In the genomic region with DNA sequence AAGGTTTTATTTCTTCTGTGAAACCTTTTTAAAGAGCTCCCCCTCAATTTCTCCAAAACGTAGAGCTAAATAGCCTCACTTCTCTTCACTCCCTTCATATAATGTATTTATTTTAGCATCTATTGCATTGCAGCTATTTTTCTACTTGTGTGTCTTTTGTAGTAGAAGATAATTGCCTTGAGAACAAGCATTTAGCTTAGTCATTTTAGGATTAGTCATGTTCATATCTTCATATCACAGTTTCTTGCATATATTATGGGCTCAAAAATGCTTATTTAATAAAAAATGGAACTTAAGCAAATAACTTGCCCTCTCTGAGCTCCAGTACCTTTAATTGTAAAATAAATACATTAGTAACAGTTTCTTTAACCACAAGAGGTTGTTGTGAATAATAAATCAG, we compare ENCODE assay signal across 17 cellular contexts.
DNase-seq lines count a peak whose midpoint lies in the region; ATAC-seq, FAIRE-seq and TF ChIP-seq lines count a peak whose summit lies in the region.
"Had no signal": no experiment of that assay in that cellular context is flagged by ENCODE, and none has a peak within 500 bp of the region (broad histone marks: within the 10 kb centered on the region; RNA-seq: fewer than 3 reads in every experiment).

No MANE protein-coding gene starts in this region.

- no peak overlapping the region for H3K9ac ChIP-seq in endothelial cell of umbilical vein (replicated peaks; ENCODE audit: extremely low read depth, insufficient read depth, low read length)

- in situ Hi-C loops in gastrocnemius medialis (cut with MboI; ENCODE audit: low sequenced_read_pairs in 4 of 4), result no loop called here

- intact Hi-C loops in endothelial cell of umbilical vein (cut with micrococcal nuclease), result no loop called here
- intact Hi-C loops in gastrocnemius medialis (cut with DNase I; ENCODE audit: low total_unique reads), result no loop called here

- FAIRE-seq in endothelial cell of umbilical vein (lab: Jason Lieb, UNC), result no peak

- dilution Hi-C loops in endothelial cell of umbilical vein (cut with MboI; ENCODE audit: extremely low pct_ligation_motif_present, low sequenced_read_pairs), result no loop called here

- no peaks in the 10 kb centered on the region for H3K4me1 ChIP-seq in RWPE2 (ENCODE audit: insufficient read depth, poor library complexity, severe bottlenecking)
- H3K4me1 ChIP-seq in endothelial cell of umbilical vein (ENCODE audit: control insufficient read depth, extremely low read depth, insufficient read depth, low read length), result no peaks in the 10 kb centered on the region
- H3K4me1 ChIP-seq in gastrocnemius medialis, result no peaks in the 10 kb centered on the region
- H3K4me1 ChIP-seq: BE2C had no signal

- H3K9me1 ChIP-seq in endothelial cell of umbilical vein (replicated peaks; ENCODE audit: control insufficient read depth, extremely low read depth, insufficient read depth, low read length), result no peaks in the 10 kb centered on the region

- H3K4me3 ChIP-seq in RWPE2 (ENCODE audit: severe bottlenecking) (no peak overlapping the region), endothelial cell of umbilical vein (replicated peaks in 1 of 3; ENCODE audit: insufficient read depth in 1 of 3, low read depth in 1 of 3, low read length in 3 of 3) (no peak overlapping the region), gastrocnemius medialis (no peak overlapping the region)

- no peak overlapping the region for H2AFZ ChIP-seq in endothelial cell of umbilical vein (ENCODE audit: low read depth, low read length)

- ATAC-seq in RWPE2 (ENCODE audit: low read depth) (peak; percentile 33; the same call in 1 of the 3 replicates), GM18861 (IDR thresholded peaks at IDR 0.05; ENCODE audit: unreplicated experiment) (no peak), gastrocnemius medialis (no peak)

- H3K36me3 ChIP-seq in RWPE2 (ENCODE audit: low read depth) (no peaks in the 10 kb centered on the region), endothelial cell of umbilical vein (ENCODE audit: control insufficient read depth in 2 of 2, extremely low read depth in 1 of 2, insufficient read depth in 2 of 2, low read length in 2 of 2) (no peaks in the 10 kb centered on the region), gastrocnemius medialis (no peaks in the 10 kb centered on the region)
- H3K36me3 ChIP-seq: BE2C had no signal

- TF ChIP-seq CTCF in RWPE2 (IDR thresholded peaks at IDR 0.05; ENCODE audit: poor library complexity, severe bottlenecking) (no peak), endothelial cell of umbilical vein (IDR thresholded peaks at IDR 0.05; ENCODE audit: extremely low read depth in 1 of 2, insufficient read depth in 1 of 2, low read depth in 1 of 2, low read length in 2 of 2) (no peak), gastrocnemius medialis (IDR thresholded peaks at IDR 0.05 in 4 of 5, conservative IDR thresholded peaks at IDR 0.05 in 1 of 5) (no peak)

- no peak for TF ChIP-seq POLR2A in endothelial cell of umbilical vein (IDR thresholded peaks at IDR 0.05; ENCODE audit: low read depth, low read length)
- no peak for TF ChIP-seq POLR2A in gastrocnemius medialis (IDR thresholded peaks at IDR 0.05)

- H3K27me3 ChIP-seq in RWPE2 (ENCODE audit: insufficient read depth, poor library complexity, severe bottlenecking) (no peaks in the 10 kb centered on the region), endothelial cell of umbilical vein (ENCODE audit: control insufficient read depth in 2 of 2, insufficient read depth in 2 of 2, low read length in 2 of 2) (no peaks in the 10 kb centered on the region), gastrocnemius medialis (no peaks in the 10 kb centered on the region)
- H3K27me3 ChIP-seq: BE2C had no signal

- H3K79me2 ChIP-seq in endothelial cell of umbilical vein (ENCODE audit: control insufficient read depth, insufficient read depth, low read length), result no peaks in the 10 kb centered on the region

- peak; percentile 3 for DNase-seq in H4 (ENCODE audit: low spot score)
- no peak for DNase-seq in RWPE2 (ENCODE audit: low spot score)
- peak; percentile 6 for DNase-seq in endothelial cell of umbilical vein (ENCODE audit: low read depth, low spot score)
- DNase-seq in iris pigment epithelial cell (ENCODE audit: low read depth), result peak; percentile 9
- DNase-seq in NCI-H510A (lab: John Stamatoyannopoulos, UW), result no peak
- no peak for DNase-seq in ecto neural progenitor cell (ENCODE audit: low spot score)
- no peak for DNase-seq in gastrocnemius medialis
- DNase-seq: BE2C; Calu3; CD4-positive, alpha-beta T cell; DMS79; GDM1; H7; NCI-H1105 treated with DMSO at 0.1 percent for 48 hours; NCI-H187; NCI-H69 had no signal

- H3K9me3 ChIP-seq in RWPE2 (ENCODE audit: severe bottlenecking) (no peaks in the 10 kb centered on the region), endothelial cell of umbilical vein (replicated peaks; ENCODE audit: control insufficient read depth, insufficient read depth, low read length) (no peaks in the 10 kb centered on the region), gastrocnemius medialis (no peaks in the 10 kb centered on the region)
- H3K9me3 ChIP-seq: BE2C had no signal

- CTCF ChIA-PET in endothelial cell of umbilical vein (lab: Charles Lee), result interaction anchor here (1.0 kb wide), 1 partner anchor 9 kb away, joined by 4 read pairs; no protein-coding TSS in a partner anchor

- H3K27ac ChIP-seq in RWPE2 (ENCODE audit: poor library complexity, severe bottlenecking), result no peak overlapping the region
- H3K27ac ChIP-seq in endothelial cell of umbilical vein (ENCODE audit: insufficient read depth, low read depth, low read length), result no peak overlapping the region
- no peak overlapping the region for H3K27ac ChIP-seq in gastrocnemius medialis

- H3K4me2 ChIP-seq in endothelial cell of umbilical vein (ENCODE audit: insufficient read depth, low read length), result no peak overlapping the region

- no peaks in the 10 kb centered on the region for H4K20me1 ChIP-seq in endothelial cell of umbilical vein (replicated peaks; ENCODE audit: control insufficient read depth, extremely low read depth, insufficient read depth, low read length)

- POLR2A ChIA-PET in endothelial cell of umbilical vein (lab: Charles Lee), result interaction anchor here (0.7 kb wide), 1 partner anchor 19 kb away, joined by 5 read pairs; no protein-coding TSS in a partner anchor

- no TSS peak for BruUV-seq in endothelial cell of umbilical vein (replicated peaks; lab: Mats Ljungman, UMichigan)

TF ChIP-seq in endothelial cell of umbilical vein, 7 proteins besides CTCF, POLR2A, EP300 and RAD21:
- TF ChIP-seq, protein P1, sequence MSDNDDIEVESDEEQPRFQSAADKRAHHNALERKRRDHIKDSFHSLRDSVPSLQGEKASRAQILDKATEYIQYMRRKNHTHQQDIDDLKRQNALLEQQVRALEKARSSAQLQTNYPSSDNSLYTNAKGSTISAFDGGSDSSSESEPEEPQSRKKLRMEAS (IDR thresholded peaks at IDR 0.05; ENCODE audit: insufficient read depth, insufficient read length), result no peak
- no peak for TF ChIP-seq MYC (IDR thresholded peaks at IDR 0.05; ENCODE audit: low read depth, low read length)
- TF ChIP-seq JUN (IDR thresholded peaks at IDR 0.05; ENCODE audit: borderline replicate concordance, insufficient read depth, insufficient read length, low read depth), result no peak
- TF ChIP-seq POLR2AphosphoS5 (IDR thresholded peaks at IDR 0.05; ENCODE audit: insufficient read depth, low read depth, low read length), result no peak
- TF ChIP-seq EZH2 (IDR thresholded peaks at IDR 0.05; ENCODE audit: borderline replicate concordance, low read depth, low read length, severe bottlenecking), result no peak

Comparison
In these comparisons a context has a peak if more than half of its experiments do, and no peak if none do; other contexts are left out.
1. DNase-seq: peak in H4 (single experiment), endothelial cell of umbilical vein (single experiment) and iris pigment epithelial cell (single experiment); none in RWPE2 (single experiment), NCI-H510A (single experiment), ecto neural progenitor cell (single experiment) and gastrocnemius medialis (0 of 2).